ENCODE assay signal across 9 cellular contexts in the genomic region with DNA sequence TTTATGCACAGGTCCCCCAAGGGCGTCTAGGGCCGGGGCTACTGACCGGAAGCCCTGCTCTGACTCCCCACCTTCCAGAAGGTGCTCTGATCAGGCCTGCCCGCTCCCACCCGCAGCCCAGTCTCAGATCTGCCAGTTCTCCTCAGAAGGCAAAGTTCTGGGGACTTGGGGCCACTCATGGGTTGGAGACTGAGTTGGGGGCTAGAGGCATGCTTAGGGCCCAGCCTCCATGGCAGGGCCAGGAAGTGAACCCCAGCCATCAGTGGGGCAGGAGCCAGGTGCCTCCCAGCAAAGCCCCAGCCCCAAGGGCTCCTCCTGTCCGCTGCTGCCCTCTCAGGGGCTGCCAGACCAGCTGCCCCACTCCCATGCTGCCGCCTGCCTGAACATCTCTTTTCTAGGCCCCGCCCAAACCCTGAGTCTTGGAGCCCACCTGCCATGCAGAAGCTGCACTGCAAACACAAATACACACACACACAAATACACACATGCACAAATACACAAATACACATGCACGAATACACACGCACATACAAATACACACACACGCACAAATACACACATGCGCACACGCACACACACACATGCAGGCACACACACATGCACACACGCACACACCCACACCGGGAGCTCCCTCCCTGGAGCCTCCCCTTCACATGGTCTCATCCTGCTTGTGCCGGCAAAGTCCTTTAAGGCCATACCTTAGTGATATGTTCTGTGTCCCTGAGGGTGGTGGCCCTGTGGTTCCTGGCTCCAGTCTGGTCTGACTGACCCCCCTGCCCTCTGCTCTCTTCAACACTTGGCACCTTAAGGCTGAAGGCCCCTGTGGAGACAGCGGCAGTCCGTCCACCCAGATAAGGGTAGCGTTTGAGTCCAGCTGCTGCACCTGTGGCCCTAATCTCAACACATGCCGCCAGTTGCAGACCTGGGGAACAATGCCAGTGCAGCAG. TPM values are rescaled to one million over a fixed set of nuclear protein-coding genes. Genes with fewer than 3 reads are reported as not detected.
DNase-seq lines count a peak whose midpoint lies in the region; ATAC-seq and TF ChIP-seq lines count a peak whose summit lies in the region.
"Had no signal": no experiment of that assay in that cellular context is flagged by ENCODE, and none has a peak within 500 bp of the region (broad histone marks: within the 10 kb centered on the region; RNA-seq: fewer than 3 reads in every experiment).

No MANE protein-coding gene starts in this region.

- POLR2A ChIA-PET in naive thymus-derived CD8-positive, alpha-beta T cell (lab: Charles Lee): interaction anchor here (0.6 to 12.4 kb wide), 23 partner anchors 11 to 216 kb away, joined by 3 to 208 read pairs (median 10); a partner anchor contains a TSS

- H3K36me3 ChIP-seq in BLaER1 treated with 17β-estradiol and CSF1 and Interleukin-3, amounts not matched to agents 10 nM and 100 nM: no peaks in the 10 kb centered on the region
- H3K36me3 ChIP-seq in H7 (replicated peaks; ENCODE audit: control insufficient read depth, insufficient read depth, low read length) (no peaks in the 10 kb centered on the region), osteoblast (ENCODE audit: insufficient read depth, low read length) (no peaks in the 10 kb centered on the region)

- H3K27ac ChIP-seq in BLaER1 treated with 17β-estradiol and CSF1 and Interleukin-3, amounts not matched to agents 10 nM and 100 nM: peak overlapping the region; percentile 73 to 100 (median 98); a peak in 21 of 22 replicates
- H3K27ac ChIP-seq in angular gyrus (ENCODE audit: low read depth, low read length): peak overlapping the region; percentile 4
- no peak overlapping the region for H3K27ac ChIP-seq in osteoblast (ENCODE audit: low read depth, low read length)

- H3K9me3 ChIP-seq in BLaER1 treated with 17β-estradiol and CSF1 and Interleukin-3, amounts not matched to agents 10 nM and 100 nM (replicated peaks in 1 of 11): no peaks in the 10 kb centered on the region
- H3K9me3 ChIP-seq in osteoblast (ENCODE audit: low read depth, low read length): no peaks in the 10 kb centered on the region

- peaks cover 86 to 99% (median 97%) of the 10 kb centered on the region in 10 experiments for H3K4me1 ChIP-seq in BLaER1 treated with 17β-estradiol and CSF1 and Interleukin-3, amounts not matched to agents 10 nM and 100 nM
- H3K4me1 ChIP-seq in osteoblast (ENCODE audit: insufficient read depth, low read length): no peaks in the 10 kb centered on the region

- H3K4me3 ChIP-seq in BLaER1 treated with 17β-estradiol and CSF1 and Interleukin-3, amounts not matched to agents 10 nM and 100 nM: peak overlapping the region in 8 of 10 experiments; percentile 0 to 59 (median 44); a peak in 13 of 20 replicates
- H3K4me3 ChIP-seq in H7 (ENCODE audit: insufficient read depth, low read depth, low read length) (no peak overlapping the region), foreskin fibroblast (ENCODE audit: low read depth in 1 of 2, low read length in 2 of 2) (no peak overlapping the region), osteoblast (ENCODE audit: insufficient read depth, low read length) (no peak overlapping the region)

- peak overlapping the region; percentile 93 to 100 (median 97) for H3K27ac Mint-ChIP-seq in naive thymus-derived CD8-positive, alpha-beta T cell

- H4K20me1 ChIP-seq in BLaER1 treated with 17β-estradiol and CSF1 and Interleukin-3, amounts not matched to agents 10 nM and 100 nM: no peaks in the 10 kb centered on the region
- H4K20me1 ChIP-seq in osteoblast (ENCODE audit: insufficient read depth, low read length): no peaks in the 10 kb centered on the region

- no peak overlapping the region for H2AFZ ChIP-seq in osteoblast (ENCODE audit: low read length)

- no peaks in the 10 kb centered on the region for H3K79me2 ChIP-seq in osteoblast (ENCODE audit: insufficient read depth, low read length)

- no peaks in the 10 kb centered on the region for H3K27me3 Mint-ChIP-seq in naive thymus-derived CD8-positive, alpha-beta T cell

- peak; percentile 28 for DNase-seq in H7
- peak in 1 of 10 donors; percentile 16 for DNase-seq in naive thymus-derived CD8-positive, alpha-beta T cell
- no peak for DNase-seq in foreskin fibroblast
- DNase-seq in osteoblast (ENCODE audit: insufficient read length, low spot score, missing footprints): no peak
- DNase-seq in NCI-H345 treated with DMSO at 0.1 percent for 48 hours (lab: John Stamatoyannopoulos, UW; ENCODE audit: unreplicated experiment): no peak
- DNase-seq: DMS79 had no signal

- ATAC-seq in naive thymus-derived CD8-positive, alpha-beta T cell: no peak
- ATAC-seq in GM19023 (IDR thresholded peaks at IDR 0.05; ENCODE audit: unreplicated experiment): no peak

- H3K9ac ChIP-seq in BLaER1 treated with 17β-estradiol and CSF1 and Interleukin-3, amounts not matched to agents 10 nM and 100 nM: peak overlapping the region; percentile 72 to 94 (median 89); a peak in 21 of 22 replicates

- H3K4me3 Mint-ChIP-seq in naive thymus-derived CD8-positive, alpha-beta T cell: peak overlapping the region; percentile 20 to 85 (median 78)

- peak overlapping the region; percentile 89 to 99 (median 96) for H3K4me2 ChIP-seq in BLaER1 treated with 17β-estradiol and CSF1 and Interleukin-3, amounts not matched to agents 10 nM and 100 nM
- no peak overlapping the region for H3K4me2 ChIP-seq in osteoblast (ENCODE audit: insufficient read depth, low read length)

- no peaks in the 10 kb centered on the region for H3K9me3 Mint-ChIP-seq in naive thymus-derived CD8-positive, alpha-beta T cell

- no peaks in the 10 kb centered on the region for H3K27me3 ChIP-seq in BLaER1 treated with 17β-estradiol and CSF1 and Interleukin-3, amounts not matched to agents 10 nM and 100 nM
- H3K27me3 ChIP-seq in H7 (ENCODE audit: control insufficient read depth, insufficient read depth, low read length) (no peaks in the 10 kb centered on the region), osteoblast (ENCODE audit: insufficient read depth, low read length) (no peaks in the 10 kb centered on the region)

- H3K4me1 Mint-ChIP-seq in naive thymus-derived CD8-positive, alpha-beta T cell: peaks cover 47 to 94% (median 88%) of the 10 kb centered on the region in 4 donors

- TF ChIP-seq CTCF in foreskin fibroblast (IDR thresholded peaks at IDR 0.05; ENCODE audit: low read depth, low read length) (no peak), osteoblast (IDR thresholded peaks at IDR 0.05; ENCODE audit: extremely low read depth, low read depth, low read length) (no peak)

- H3K36me3 Mint-ChIP-seq in naive thymus-derived CD8-positive, alpha-beta T cell: no peaks in the 10 kb centered on the region

RNA-seq across cellular contexts. Expression of a gene that starts 59.2 kb away (rescaled TPM):
- 29.5 and 36.5 TPM in 2 replicates for total RNA-seq in H7 (2014; rRNA removed; shearing (Covaris generic))
- 100 to 1,000 TPM; 240 to 244 TPM for total RNA-seq in naive thymus-derived CD8-positive, alpha-beta T cell
- 100 to 1,000 TPM in 1 of 3 donors, 10 to 100 TPM in 2; 70.1 to 102 (median 93.7) TPM for polyA plus RNA-seq in naive thymus-derived CD8-positive, alpha-beta T cell
- total RNA-seq in osteoblast: 53.3 and 58.6 TPM in 2 replicates

Comparison
In these comparisons a context has a peak if more than half of its experiments do, and no peak if none do; other contexts are left out.
1. H3K4me3 ChIP-seq: peak in BLaER1 treated with 17β-estradiol and CSF1 and Interleukin-3, amounts not matched to agents 10 nM and 100 nM (8 of 10); none in H7 (single experiment), foreskin fibroblast (0 of 2) and osteoblast (single experiment).